In the genomic region with DNA sequence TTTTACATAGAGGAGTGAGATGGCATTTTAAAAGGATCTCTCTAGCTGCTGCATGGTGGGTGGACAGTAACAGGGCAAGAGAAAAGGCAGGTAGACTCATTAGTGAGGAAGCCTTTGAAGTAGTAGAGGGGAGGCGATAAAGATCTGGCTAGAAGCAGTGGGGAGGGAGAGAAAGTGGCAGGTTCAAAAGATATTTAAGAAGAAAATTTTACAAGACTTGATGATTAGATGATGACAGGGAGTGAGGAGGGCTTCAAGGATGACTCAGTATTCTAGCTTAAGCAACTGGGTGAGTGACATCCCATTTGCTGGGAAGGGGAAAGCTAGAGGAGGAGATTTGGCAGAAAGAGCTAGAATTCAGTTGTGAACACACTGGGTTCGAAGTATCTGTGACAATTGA, we compare ENCODE assay signal across 16 cellular contexts. TPM values are rescaled to one million over a fixed set of nuclear protein-coding genes. Genes with fewer than 3 reads are reported as not detected.
DNase-seq lines count a peak whose midpoint lies in the region; ATAC-seq and TF ChIP-seq lines count a peak whose summit lies in the region.
"Had no signal": no experiment of that assay in that cellular context is flagged by ENCODE, and none has a peak within 500 bp of the region (broad histone marks: within the 10 kb centered on the region; RNA-seq: fewer than 3 reads in every experiment).

No MANE protein-coding gene starts in this region.

- H3K4me1 Mint-ChIP-seq in activated naive CD4-positive, alpha-beta T cell treated with anti-CD3 and anti-CD28 coated beads for 36 hours (ENCODE audit: low read depth) = peaks cover 30% of the 10 kb centered on the region
- H3K4me1 Mint-ChIP-seq in dendritic cell treated with granulocyte-macrophage colony-stimulating factor and Interleukin-4, amounts not matched to agents 40 ng/mL and 50 ng/mL, for 4 days (ENCODE audit: low read depth) = peaks cover 49% of the 10 kb centered on the region
- H3K4me1 Mint-ChIP-seq in stimulated activated effector memory CD8-positive, alpha-beta T cell treated with anti-CD3 and anti-CD28 coated beads, Interleukin-12 subunit alpha, Interleukin-12 subunit beta, amount 100 ng/mL, for 72 hours = peaks cover 31% of the 10 kb centered on the region

- peaks cover 12% of the 10 kb centered on the region for H3K79me2 ChIP-seq in OCI-LY3 (ENCODE audit: low read length)

- H3K4me3 Mint-ChIP-seq in activated naive CD4-positive, alpha-beta T cell treated with anti-CD3 and anti-CD28 coated beads for 36 hours = no peak overlapping the region
- H3K4me3 Mint-ChIP-seq in dendritic cell treated with granulocyte-macrophage colony-stimulating factor and Interleukin-4, amounts not matched to agents 40 ng/mL and 50 ng/mL, for 4 days = no peak overlapping the region
- peak overlapping the region; percentile 60 for H3K4me3 Mint-ChIP-seq in stimulated activated effector memory CD8-positive, alpha-beta T cell treated with anti-CD3 and anti-CD28 coated beads, Interleukin-12 subunit alpha, Interleukin-12 subunit beta, amount 100 ng/mL, for 72 hours

- H3K9me3 Mint-ChIP-seq in activated naive CD4-positive, alpha-beta T cell treated with anti-CD3 and anti-CD28 coated beads for 36 hours = no peaks in the 10 kb centered on the region
- no peaks in the 10 kb centered on the region for H3K9me3 Mint-ChIP-seq in dendritic cell treated with granulocyte-macrophage colony-stimulating factor and Interleukin-4, amounts not matched to agents 40 ng/mL and 50 ng/mL, for 4 days
- no peaks in the 10 kb centered on the region for H3K9me3 Mint-ChIP-seq in stimulated activated effector memory CD8-positive, alpha-beta T cell treated with anti-CD3 and anti-CD28 coated beads, Interleukin-12 subunit alpha, Interleukin-12 subunit beta, amount 100 ng/mL, for 72 hours

- no peak overlapping the region for H3K9ac ChIP-seq in OCI-LY3 (ENCODE audit: low read length)

- peaks cover 5% of the 10 kb centered on the region for H4K20me1 ChIP-seq in OCI-LY3 (ENCODE audit: insufficient read depth, low read length)

- H3K27ac Mint-ChIP-seq in activated naive CD4-positive, alpha-beta T cell treated with anti-CD3 and anti-CD28 coated beads for 36 hours = peak overlapping the region; percentile 59
- peak overlapping the region; percentile 11 for H3K27ac Mint-ChIP-seq in dendritic cell treated with granulocyte-macrophage colony-stimulating factor and Interleukin-4, amounts not matched to agents 40 ng/mL and 50 ng/mL, for 4 days
- H3K27ac Mint-ChIP-seq in stimulated activated effector memory CD8-positive, alpha-beta T cell treated with anti-CD3 and anti-CD28 coated beads, Interleukin-12 subunit alpha, Interleukin-12 subunit beta, amount 100 ng/mL, for 72 hours = peak overlapping the region; percentile 62

- no peak for ATAC-seq in stimulated activated effector memory CD8-positive, alpha-beta T cell treated with anti-CD3 and anti-CD28 coated beads, Interleukin-12 subunit alpha, Interleukin-12 subunit beta, amount 100 ng/mL, for 72 hours
- no peak for ATAC-seq in HG02759 (IDR thresholded peaks at IDR 0.05; ENCODE audit: unreplicated experiment)

- no peaks in the 10 kb centered on the region for H3K27me3 Mint-ChIP-seq in activated naive CD4-positive, alpha-beta T cell treated with anti-CD3 and anti-CD28 coated beads for 36 hours (ENCODE audit: low read depth)
- no peaks in the 10 kb centered on the region for H3K27me3 Mint-ChIP-seq in dendritic cell treated with granulocyte-macrophage colony-stimulating factor and Interleukin-4, amounts not matched to agents 40 ng/mL and 50 ng/mL, for 4 days

- TF ChIP-seq CTCF in OCI-LY3 (IDR thresholded peaks at IDR 0.05; ENCODE audit: low read depth, low read length) = no peak

- no peak overlapping the region for H3K4me3 ChIP-seq in OCI-LY3 (ENCODE audit: low read length)
- H3K4me3 ChIP-seq: cardiac muscle cell had no signal

- H2AFZ ChIP-seq in OCI-LY3 (ENCODE audit: low read depth, low read length) = 0 out of 2 replicates have a peak overlapping the region, but pooled peaks have one; percentile 41

- H3K36me3 ChIP-seq in OCI-LY3 (replicated peaks; ENCODE audit: low read depth, low read length) = no peaks in the 10 kb centered on the region
- H3K36me3 ChIP-seq: cardiac muscle cell had no signal

- CTCF ChIA-PET in activated naive CD4-positive, alpha-beta T cell treated with anti-CD3 and anti-CD28 coated beads for 36 hours (lab: Charles Lee) = interaction anchor here (0.7 to 3.1 kb wide), 20 partner anchors 9 to 374 kb away, joined by 3 to 21 read pairs (median 4); no protein-coding TSS in a partner anchor

- intact Hi-C loops in activated naive CD4-positive, alpha-beta T cell treated with anti-CD3 and anti-CD28 coated beads for 36 hours (cut with micrococcal nuclease) = loop anchor here (1.0 kb wide), 4 partner anchors 22 to 374 kb away; a partner anchor contains a TSS
- intact Hi-C loops in dendritic cell treated with granulocyte-macrophage colony-stimulating factor and Interleukin-4, amounts not matched to agents 40 ng/mL and 50 ng/mL, for 4 days (cut with micrococcal nuclease) = no loop called here

- no peaks in the 10 kb centered on the region for H3K36me3 Mint-ChIP-seq in activated naive CD4-positive, alpha-beta T cell treated with anti-CD3 and anti-CD28 coated beads for 36 hours (ENCODE audit: low read depth)
- peaks cover 22% of the 10 kb centered on the region for H3K36me3 Mint-ChIP-seq in dendritic cell treated with granulocyte-macrophage colony-stimulating factor and Interleukin-4, amounts not matched to agents 40 ng/mL and 50 ng/mL, for 4 days (ENCODE audit: low read depth)
- H3K36me3 Mint-ChIP-seq in stimulated activated effector memory CD8-positive, alpha-beta T cell treated with anti-CD3 and anti-CD28 coated beads, Interleukin-12 subunit alpha, Interleukin-12 subunit beta, amount 100 ng/mL, for 72 hours = peaks cover 14% of the 10 kb centered on the region

- no peak for DNase-seq in activated naive CD4-positive, alpha-beta T cell treated with anti-CD3 and anti-CD28 coated beads for 36 hours
- DNase-seq in activated naive CD4-positive, alpha-beta T cell treated with anti-CD3 and anti-CD28 coated beads, Interleukin-2, amount 50 U/mL, for 16 hours = no peak
- no peak for DNase-seq in stimulated activated effector memory CD8-positive, alpha-beta T cell treated with anti-CD3 and anti-CD28 coated beads, Interleukin-12 subunit alpha, Interleukin-12 subunit beta, amount 100 ng/mL, for 72 hours (ENCODE audit: low spot score in 2 of 2)
- no peak for DNase-seq in effector CD4-positive, alpha-beta T cell
- DNase-seq in effector CD8-positive, alpha-beta T cell (lab: John Stamatoyannopoulos, UW) = no peak
- DNase-seq: midbrain, NCI-H187, NCI-H774 had no signal

- no peaks in the 10 kb centered on the region for H3K9me3 ChIP-seq in OCI-LY3 (ENCODE audit: insufficient read depth, low read length)

- no peak overlapping the region for H3K4me2 ChIP-seq in OCI-LY3 (ENCODE audit: low read length)

- peaks cover 7% of the 10 kb centered on the region for H3K4me1 ChIP-seq in OCI-LY3 (ENCODE audit: low read length)

- no peak overlapping the region for H3K27ac ChIP-seq in OCI-LY3 (ENCODE audit: low read length)
- H3K27ac ChIP-seq: cardiac muscle cell had no signal

- H3K27me3 ChIP-seq in OCI-LY3 (ENCODE audit: low read depth, low read length) = no peaks in the 10 kb centered on the region
- H3K27me3 ChIP-seq: cardiac muscle cell had no signal

RNA-seq across cellular contexts. Expression of a gene that starts 3.8 kb away (rescaled TPM):
- 10 to 100 TPM; 16.8 to 19.4 TPM for total RNA-seq in activated naive CD4-positive, alpha-beta T cell treated with anti-CD3 and anti-CD28 coated beads for 36 hours

RNA-seq across cellular contexts. Expression of a gene that starts 22.0 kb away (rescaled TPM):
- total RNA-seq in activated naive CD4-positive, alpha-beta T cell treated with anti-CD3 and anti-CD28 coated beads for 36 hours = 10 to 100 TPM; 26.1 to 28.5 TPM

RNA-seq across cellular contexts. Expression of a gene that starts 24.1 kb away (rescaled TPM):
- not detected for total RNA-seq in activated naive CD4-positive, alpha-beta T cell treated with anti-CD3 and anti-CD28 coated beads for 36 hours
- total RNA-seq: cardiac muscle cell, endothelial cell of umbilical vein, kidney epithelial cell, posterior vena cava, RPMI7951 had no signal

RNA-seq across cellular contexts. Expression of a gene that starts 42.0 kb away (rescaled TPM):
- 10 to 100 TPM; 18.9 to 19.5 TPM for total RNA-seq in activated naive CD4-positive, alpha-beta T cell treated with anti-CD3 and anti-CD28 coated beads for 36 hours

Comparison
In these comparisons a context has a peak if more than half of its experiments do, and no peak if none do; other contexts are left out.
1. H3K27ac Mint-ChIP-seq: peak in every context shown above with its lines; median percentile 62 in stimulated activated effector memory CD8-positive, alpha-beta T cell treated with anti-CD3 and anti-CD28 coated beads, Interleukin-12 subunit alpha, Interleukin-12 subunit beta, amount 100 ng/mL, for 72 hours; 59 in activated naive CD4-positive, alpha-beta T cell treated with anti-CD3 and anti-CD28 coated beads for 36 hours; 11 in dendritic cell treated with granulocyte-macrophage colony-stimulating factor and Interleukin-4, amounts not matched to agents 40 ng/mL and 50 ng/mL, for 4 days.